Comparison of ENCODE assay signal across 8 cellular contexts in genomic region chr3:168165390-168166269, GRCh38.
DNase-seq lines count a peak whose midpoint lies in the region; ATAC-seq and TF ChIP-seq lines count a peak whose summit lies in the region.

No MANE protein-coding gene starts in this region.

- peak in 8 of 14 donors; percentile 4 to 29 (median 15) for DNase-seq in C1 segment of cervical spinal cord (lab: John Stamatoyannopoulos, UW)
- peak; percentile 59 for DNase-seq in NCI-H1092 treated with DMSO at 0.1 percent for 48 hours (lab: John Stamatoyannopoulos, UW)
- DNase-seq in SKM-1 (lab: John Stamatoyannopoulos, UW; ENCODE audit: unreplicated experiment): peak; percentile 62
- DNase-seq in erythroblast (lab: John Stamatoyannopoulos, UW): peak; percentile 80 to 89
- peak in 1 of 3 donors; percentile 85 for DNase-seq in mucosa of descending colon
- peak; percentile 46 to 68 for DNase-seq in uterus

- no peak overlapping the region for H3K4me3 ChIP-seq in mucosa of descending colon
- no peak overlapping the region for H3K4me3 ChIP-seq in uterus

- TF ChIP-seq POLR2A in erythroblast (IDR thresholded peaks at IDR 0.05; ENCODE audit: low read length) (no peak), uterus (IDR thresholded peaks at IDR 0.05) (no peak)

- intact Hi-C loops in mucosa of descending colon (cut with DNase I, micrococcal nuclease) (loop anchor here (1.0 to 10.0 kb wide), 3 partner anchors 51 to 118 kb away; no protein-coding TSS in a partner anchor), uterus (cut with DNase I; ENCODE audit: low total_unique reads) (no loop called here)

- H3K36me3 ChIP-seq in mucosa of descending colon (ENCODE audit: low read depth) (no peaks in the 10 kb centered on the region), uterus (no peaks in the 10 kb centered on the region)

- H3K9me3 ChIP-seq in mucosa of descending colon (no peaks in the 10 kb centered on the region), uterus (no peaks in the 10 kb centered on the region)

- H3K27ac ChIP-seq in uterus: peak overlapping the region in 1 of 2 donors; percentile 52

- H3K27me3 ChIP-seq in uterus: no peaks in the 10 kb centered on the region

- H3K4me1 ChIP-seq in mucosa of descending colon (ENCODE audit: low read depth): no peaks in the 10 kb centered on the region
- H3K4me1 ChIP-seq in uterus: no peaks in the 10 kb centered on the region

- ATAC-seq in GM18499 (IDR thresholded peaks at IDR 0.05; ENCODE audit: insufficient read depth, unreplicated experiment) (peak; percentile 51), HG02852 (IDR thresholded peaks at IDR 0.05; ENCODE audit: unreplicated experiment) (peak; percentile 76), mucosa of descending colon (peak; percentile 82)

- TF ChIP-seq CTCF in mucosa of descending colon (IDR thresholded peaks at IDR 0.05) (peak; percentile 57), uterus (IDR thresholded peaks at IDR 0.05) (peak; percentile 74 to 81 (median 78))
